13 cellular contexts compared by ENCODE assay signal in the genomic region with DNA sequence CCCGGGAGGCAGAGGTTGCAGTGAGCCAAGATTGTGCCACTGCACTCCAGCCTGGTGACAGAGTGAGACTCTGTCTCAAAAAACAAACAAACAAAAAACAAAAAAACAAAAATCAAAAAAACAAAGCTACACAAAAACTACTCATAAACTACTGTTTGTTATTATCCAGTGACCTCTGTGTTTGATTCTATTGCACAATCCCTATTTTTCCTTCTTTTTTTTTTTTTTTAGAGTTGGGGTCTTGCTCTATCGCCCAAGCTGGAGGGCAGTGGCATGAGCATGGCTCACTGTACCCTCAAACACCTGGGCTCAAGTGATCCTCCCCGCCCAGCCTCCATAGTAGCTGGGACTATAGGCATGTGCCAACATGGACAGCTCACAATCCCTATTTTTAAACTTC.
DNase-seq lines count a peak whose midpoint lies in the region; ATAC-seq and TF ChIP-seq lines count a peak whose summit lies in the region.
"Had no signal": no experiment of that assay in that cellular context is flagged by ENCODE, and none has a peak within 500 bp of the region (broad histone marks: within the 10 kb centered on the region; RNA-seq: fewer than 3 reads in every experiment).

No MANE protein-coding gene starts in this region.

- no peak overlapping the region for H4K91ac ChIP-seq in IMR-90 (ENCODE audit: insufficient read depth, low read depth, low read length)

- no peak overlapping the region for H4K5ac ChIP-seq in IMR-90 (ENCODE audit: low read depth, low read length)

- no peaks in the 10 kb centered on the region for H3K27me3 ChIP-seq in IMR-90 (ENCODE audit: control insufficient read depth, insufficient read depth, low read length)
- H3K27me3 ChIP-seq: BLaER1 treated with 17β-estradiol and CSF1 and Interleukin-3, amounts not matched to agents 10 nM and 100 nM had no signal

- H2BK120ac ChIP-seq in IMR-90 (ENCODE audit: low read depth, low read length): no peak overlapping the region

- no peak overlapping the region; the same call in 1 of the 2 replicates for H2AK5ac ChIP-seq in IMR-90 (ENCODE audit: low read depth, low read length)

- intact Hi-C loops in Calu3 (cut with micrococcal nuclease; ENCODE audit: unreplicated experiment) (no loop called here), IMR-90 (cut with micrococcal nuclease) (no loop called here)

- WGBS in IMR-90 (ENCODE audit: extremely low coverage in 2 of 2, insufficient read length in 1 of 2), 2 experiments: no CpG with 5 or more reads among the region's 3 CpGs

- no peak overlapping the region for H3K27ac ChIP-seq in IMR-90 (ENCODE audit: insufficient read depth, low read length)
- H3K27ac ChIP-seq: BLaER1 treated with 17β-estradiol and CSF1 and Interleukin-3, amounts not matched to agents 10 nM and 100 nM had no signal

- TF ChIP-seq CTCF in Calu3 (IDR thresholded peaks at IDR 0.05; ENCODE audit: unreplicated experiment) (no peak), IMR-90 (conservative IDR thresholded peaks at IDR 0.05; ENCODE audit: low read depth, low read length) (no peak), chondrocyte (IDR thresholded peaks at IDR 0.05) (no peak), mesothelial cell of epicardium (IDR thresholded peaks at IDR 0.05; ENCODE audit: unreplicated experiment) (no peak)

- H4K8ac ChIP-seq in IMR-90 (ENCODE audit: low read depth in 2 of 2, low read length in 2 of 2): no peak overlapping the region

- POLR2A ChIA-PET in IMR-90 (lab: Charles Lee; ENCODE audit: unreplicated experiment): no interaction called here
- POLR2A ChIA-PET in HEK293T (lab: Yijun Ruan, JAX): interaction anchor here (0.7 to 1.4 kb wide), 2 partner anchors 9 to 35 kb away, joined by 3 to 5 read pairs; a partner anchor contains a TSS

- H2BK5ac ChIP-seq in IMR-90 (ENCODE audit: low read depth, low read length, poor library complexity, severe bottlenecking): no peak overlapping the region

- no peak overlapping the region for H3K56ac ChIP-seq in IMR-90 (ENCODE audit: extremely low read depth, insufficient read depth, low read length)

- H3K9ac ChIP-seq in IMR-90 (ENCODE audit: low read depth, low read length): no peak overlapping the region
- H3K9ac ChIP-seq: BLaER1 treated with 17β-estradiol and CSF1 and Interleukin-3, amounts not matched to agents 10 nM and 100 nM had no signal

- BruUV-seq in Calu3 (replicated peaks; lab: Mats Ljungman, UMichigan) (no TSS peak), IMR-90 (replicated peaks; lab: Mats Ljungman, UMichigan) (no TSS peak)

- H3K27ac Mint-ChIP-seq in Calu3 (ENCODE audit: unreplicated experiment) (peak overlapping the region; percentile 65), chondrocyte (ENCODE audit: unreplicated experiment) (peak overlapping the region; percentile 56), mesothelial cell of epicardium (peak overlapping the region; percentile 70)
- H3K27ac Mint-ChIP-seq: CD4-positive, alpha-beta T cell had no signal

- H3K18ac ChIP-seq in IMR-90 (ENCODE audit: low read depth, low read length): no peak overlapping the region

- peaks cover 12% of the 10 kb centered on the region for H3K9me1 ChIP-seq in IMR-90 (ENCODE audit: insufficient read depth, low read length)

- H2BK15ac ChIP-seq in IMR-90 (ENCODE audit: low read depth, low read length): no peak overlapping the region

- no peak for TF ChIP-seq RAD21 in IMR-90 (IDR thresholded peaks at IDR 0.05; ENCODE audit: low read length)

- in situ Hi-C loops in IMR-90 (cut with MboI; ENCODE audit: low sequenced_read_pairs): loop anchor here (25.0 kb wide), 1 partner anchor 874 kb away; the partner anchor contains the start of gene BPHL

- no peak overlapping the region for H2AFZ ChIP-seq in IMR-90 (replicated peaks; ENCODE audit: low read length, poor library complexity)

- H3K27me3 Mint-ChIP-seq in Calu3 (ENCODE audit: unreplicated experiment) (no peaks in the 10 kb centered on the region), chondrocyte (ENCODE audit: low read depth) (no peaks in the 10 kb centered on the region), mesothelial cell of epicardium (ENCODE audit: low read depth) (no peaks in the 10 kb centered on the region)
- H3K27me3 Mint-ChIP-seq: CD4-positive, alpha-beta T cell had no signal

- ATAC-seq in IMR-90 (ENCODE audit: low read depth) (no peak), GM18868 (IDR thresholded peaks at IDR 0.05; ENCODE audit: unreplicated experiment) (no peak)
- ATAC-seq: GM12878, HCT116 had no signal

- no peak for DNase-seq in Calu3
- DNase-seq in IMR-90: no peak
- DNase-seq in chondrocyte (ENCODE audit: low spot score): no peak
- DNase-seq in mesothelial cell of epicardium (ENCODE audit: low spot score in 2 of 2, unreplicated experiment in 2 of 2): no peak
- DNase-seq in NOMO-1 (lab: John Stamatoyannopoulos, UW; ENCODE audit: unreplicated experiment in 2 of 2): no peak
- DNase-seq in HEK293T (ENCODE audit: extremely low spot score): no peak
- DNase-seq: ACHN; CD4-positive, alpha-beta T cell; DMS79 had no signal

- no peak overlapping the region for H2BK20ac ChIP-seq in IMR-90 (ENCODE audit: low read depth, low read length)

- dilution Hi-C loops in IMR-90 (cut with HindIII; ENCODE audit: low sequenced_read_pairs, unreplicated experiment): no loop called here

- H3K9me3 Mint-ChIP-seq in Calu3 (ENCODE audit: low read depth, unreplicated experiment): peaks cover 2% of the 10 kb centered on the region
- H3K9me3 Mint-ChIP-seq in chondrocyte (ENCODE audit: low read depth): no peaks in the 10 kb centered on the region
- H3K9me3 Mint-ChIP-seq in mesothelial cell of epicardium: peaks cover 4% of the 10 kb centered on the region
- H3K9me3 Mint-ChIP-seq: CD4-positive, alpha-beta T cell had no signal

- no peak overlapping the region for H3K4me2 ChIP-seq in IMR-90 (ENCODE audit: low read depth, low read length)

- H3K36me3 Mint-ChIP-seq in Calu3 (ENCODE audit: insufficient read depth, unreplicated experiment) (peaks cover 7% of the 10 kb centered on the region), chondrocyte (ENCODE audit: low read depth) (peaks cover 2% of the 10 kb centered on the region), mesothelial cell of epicardium (peaks cover 13% of the 10 kb centered on the region)

- TF ChIP-seq POLR2A in IMR-90 (IDR thresholded peaks at IDR 0.05; ENCODE audit: low read depth, low read length): no peak

- H3K4me3 ChIP-seq in IMR-90 (ENCODE audit: insufficient read depth, low read depth, low read length): no peak overlapping the region
- H3K4me3 ChIP-seq: BLaER1 treated with 17β-estradiol and CSF1 and Interleukin-3, amounts not matched to agents 10 nM and 100 nM; GM12878 had no signal

- no peak overlapping the region; the same call in 1 of the 2 replicates for H3K14ac ChIP-seq in IMR-90 (replicated peaks; ENCODE audit: low read depth, low read length)

- no peaks in the 10 kb centered on the region for H4K20me1 ChIP-seq in IMR-90 (ENCODE audit: insufficient read depth, low read length)

- H3K36me3 ChIP-seq in IMR-90 (ENCODE audit: control insufficient read depth, insufficient read depth, low read length): no peaks in the 10 kb centered on the region

- H3K4ac ChIP-seq in IMR-90 (ENCODE audit: low read depth, low read length): no peak overlapping the region

- H2AK9ac ChIP-seq in IMR-90 (replicated peaks; ENCODE audit: low read depth, low read length, poor library complexity): no peak overlapping the region

- H3K4me1 ChIP-seq in IMR-90 (ENCODE audit: control insufficient read depth, insufficient read depth, low read length): peaks cover 6% of the 10 kb centered on the region

- H3K4me1 Mint-ChIP-seq in Calu3 (ENCODE audit: low read depth, unreplicated experiment) (peaks cover 27% of the 10 kb centered on the region), chondrocyte (ENCODE audit: low read depth) (peaks cover 27% of the 10 kb centered on the region), mesothelial cell of epicardium (peaks cover 34% of the 10 kb centered on the region)

- no peaks in the 10 kb centered on the region for H3K9me3 ChIP-seq in IMR-90 (ENCODE audit: control insufficient read depth, insufficient read depth, low read length)

- CTCF ChIA-PET in Calu3 (lab: Charles Lee): interaction anchor here (0.6 to 1.2 kb wide), 2 partner anchors 54 to 63 kb away, joined by 3 read pairs; no protein-coding TSS in a partner anchor
- CTCF ChIA-PET in IMR-90 (lab: Yijun Ruan, JAX): interaction anchor here (0.6 to 1.8 kb wide), 3 partner anchors 8 to 138 kb away, joined by 3 to 10 read pairs (median 7); no protein-coding TSS in a partner anchor
- CTCF ChIA-PET in HEK293T (lab: Yijun Ruan, JAX): interaction anchor here (1.1 to 2.0 kb wide), 2 partner anchors 8 to 137 kb away, joined by 3 to 8 read pairs; no protein-coding TSS in a partner anchor

- H3K23ac ChIP-seq in IMR-90 (ENCODE audit: low read depth, low read length): no peak overlapping the region

- H3K4me3 Mint-ChIP-seq in Calu3 (ENCODE audit: low read depth, unreplicated experiment) (no peak overlapping the region), chondrocyte (ENCODE audit: unreplicated experiment) (no peak overlapping the region), mesothelial cell of epicardium (no peak overlapping the region)
- H3K4me3 Mint-ChIP-seq: CD4-positive, alpha-beta T cell had no signal

- peaks cover 7 to 13% of the 10 kb centered on the region in 2 experiments for H3K79me1 ChIP-seq in IMR-90 (ENCODE audit: low read depth in 1 of 2, low read length in 2 of 2)

TF ChIP-seq in IMR-90, 13 proteins besides CTCF, POLR2A, EP300 and RAD21 (continues in another document):
- no peak for TF ChIP-seq ELK1 (IDR thresholded peaks at IDR 0.05; ENCODE audit: borderline replicate concordance, low read depth, low read length)
- peak; percentile 53 for TF ChIP-seq CEBPB (IDR thresholded peaks at IDR 0.05; ENCODE audit: low read depth, low read length)

TF ChIP-seq in HEK293T, 16 proteins besides CTCF, POLR2A, EP300 and RAD21 (continues in another document):
- TF ChIP-seq L3MBTL2 (conservative IDR thresholded peaks at IDR 0.05): no peak
- no peak for TF ChIP-seq BHLHE40 (IDR thresholded peaks at IDR 0.05; ENCODE audit: borderline replicate concordance)
- no peak for TF ChIP-seq ZNF384 (IDR thresholded peaks at IDR 0.05)
- no peak for TF ChIP-seq SUZ12 (IDR thresholded peaks at IDR 0.05)
- TF ChIP-seq SP1 (IDR thresholded peaks at IDR 0.05): no peak
- TF ChIP-seq PKNOX1 (IDR thresholded peaks at IDR 0.05): no peak
- TF ChIP-seq ARNT (IDR thresholded peaks at IDR 0.05): no peak
- no peak for TF ChIP-seq FOXM1 (IDR thresholded peaks at IDR 0.05; ENCODE audit: borderline replicate concordance)
- TF ChIP-seq HDGF (IDR thresholded peaks at IDR 0.05; ENCODE audit: borderline replicate concordance): no peak
